ENCODE assay signal across 11 cellular contexts in genomic region chr6:158476389-158476788, GRCh38.
DNase-seq lines count a peak whose midpoint lies in the region; ATAC-seq, FAIRE-seq and TF ChIP-seq lines count a peak whose summit lies in the region.
"Had no signal": no experiment of that assay in that cellular context is flagged by ENCODE, and none has a peak within 500 bp of the region (broad histone marks: within the 10 kb centered on the region; RNA-seq: fewer than 3 reads in every experiment).

No MANE protein-coding gene starts in this region.

- no TSS peak for BruUV-seq in PC-3 (replicated peaks; lab: Mats Ljungman, UMichigan)

- H3K36me3 ChIP-seq in PC-3 (ENCODE audit: low read depth, low read length) = 0 out of 2 replicates have a peak, but pooled peaks cover 4% of the 10 kb centered on the region
- H3K36me3 ChIP-seq in smooth muscle cell (ENCODE audit: low read depth) = no peaks in the 10 kb centered on the region

- H3K27ac ChIP-seq in PC-3 (ENCODE audit: low read length) (peak overlapping the region; percentile 99), smooth muscle cell (ENCODE audit: low read depth) (peak overlapping the region; percentile 96)
- H3K27ac ChIP-seq: ascending aorta had no signal

- H3K79me2 ChIP-seq in PC-3 (ENCODE audit: low read length) = no peaks in the 10 kb centered on the region
- no peaks in the 10 kb centered on the region for H3K79me2 ChIP-seq in smooth muscle cell (ENCODE audit: low read depth)

- POLR2A ChIA-PET in PC-3 (lab: Charles Lee; ENCODE audit: unreplicated experiment) = no interaction called here

- H3K27me3 ChIP-seq in PC-3 (ENCODE audit: low read length) (no peaks in the 10 kb centered on the region), smooth muscle cell (ENCODE audit: low read depth) (no peaks in the 10 kb centered on the region)
- H3K27me3 ChIP-seq: ascending aorta had no signal

- CTCF ChIA-PET in PC-3 (lab: Charles Lee) = no interaction called here

- no peak for FAIRE-seq in HTR-8/SVneo (lab: Jason Lieb, UNC)
- FAIRE-seq: small intestine had no signal

- H4K20me1 ChIP-seq in PC-3 (ENCODE audit: low read length) (no peaks in the 10 kb centered on the region), smooth muscle cell (ENCODE audit: low read depth) (no peaks in the 10 kb centered on the region)

- TF ChIP-seq CTCF in PC-3 (conservative IDR thresholded peaks at IDR 0.05; ENCODE audit: low read depth, low read length) (no peak), smooth muscle cell (IDR thresholded peaks at IDR 0.05; ENCODE audit: borderline replicate concordance, insufficient read depth, poor library complexity, severe bottlenecking) (no peak), foreskin fibroblast (IDR thresholded peaks at IDR 0.05; ENCODE audit: low read depth, low read length) (no peak)

- no peak overlapping the region for H2AFZ ChIP-seq in PC-3 (ENCODE audit: low read length)
- H2AFZ ChIP-seq in smooth muscle cell (ENCODE audit: low read depth) = no peak overlapping the region

- H3K4me3 ChIP-seq in PC-3 (ENCODE audit: low read length) (no peak overlapping the region), smooth muscle cell (no peak overlapping the region), foreskin fibroblast (ENCODE audit: low read depth in 1 of 2, low read length in 2 of 2) (no peak overlapping the region)
- H3K4me3 ChIP-seq: ascending aorta had no signal

- ATAC-seq in GM18907 (IDR thresholded peaks at IDR 0.05; ENCODE audit: unreplicated experiment) = peak; percentile 29
- peak; percentile 21 for ATAC-seq in HG03571 (IDR thresholded peaks at IDR 0.05; ENCODE audit: unreplicated experiment)
- ATAC-seq in PC-3 = no peak

- no peak overlapping the region for H3K9ac ChIP-seq in PC-3 (ENCODE audit: low read length)
- H3K9ac ChIP-seq in smooth muscle cell (ENCODE audit: low read depth) = no peak overlapping the region

- no peaks in the 10 kb centered on the region for H3K9me2 ChIP-seq in PC-3 (replicated peaks; ENCODE audit: low read length)

- no peak for DNase-seq in PC-3
- DNase-seq in smooth muscle cell (lab: John Stamatoyannopoulos, UW; ENCODE audit: unreplicated experiment) = no peak
- no peak for DNase-seq in HTR-8/SVneo (ENCODE audit: insufficient read length, low spot score)
- no peak for DNase-seq in Kasumi-1 (lab: John Stamatoyannopoulos, UW)
- no peak for DNase-seq in foreskin fibroblast
- DNase-seq: activated CD4-positive, alpha-beta T cell treated with anti-CD3 and anti-CD28 coated beads, Interleukin-2, amount 50 U/mL, for 1 hour; mammary epithelial cell; small intestine had no signal

- peaks cover 37% of the 10 kb centered on the region for H3K4me1 ChIP-seq in PC-3 (ENCODE audit: insufficient read depth, low read length)
- H3K4me1 ChIP-seq in smooth muscle cell (ENCODE audit: low read depth) = peaks cover 11% of the 10 kb centered on the region
- H3K4me1 ChIP-seq: ascending aorta had no signal

- H3K4me2 ChIP-seq in PC-3 (ENCODE audit: low read length) = peak overlapping the region; percentile 77
- H3K4me2 ChIP-seq in smooth muscle cell = no peak overlapping the region

- intact Hi-C loops in PC-3 (cut with micrococcal nuclease) = no loop called here

- H3F3A ChIP-seq in PC-3 (ENCODE audit: low read length, unreplicated experiment) (no peaks in the 10 kb centered on the region), smooth muscle cell (ENCODE audit: low read depth) (peaks cover 9% of the 10 kb centered on the region)

- 98% methylated on average over 12 of the region's 12 CpGs for WGBS in smooth muscle cell (ENCODE audit: low lambda C conversion rate)

- no peaks in the 10 kb centered on the region for H3K9me3 ChIP-seq in PC-3 (ENCODE audit: low read length)
- no peaks in the 10 kb centered on the region for H3K9me3 ChIP-seq in smooth muscle cell (replicated peaks; ENCODE audit: low read depth)
- H3K9me3 ChIP-seq: ascending aorta had no signal
